Comparison of ENCODE assay signal across 13 cellular contexts in the genomic region with DNA sequence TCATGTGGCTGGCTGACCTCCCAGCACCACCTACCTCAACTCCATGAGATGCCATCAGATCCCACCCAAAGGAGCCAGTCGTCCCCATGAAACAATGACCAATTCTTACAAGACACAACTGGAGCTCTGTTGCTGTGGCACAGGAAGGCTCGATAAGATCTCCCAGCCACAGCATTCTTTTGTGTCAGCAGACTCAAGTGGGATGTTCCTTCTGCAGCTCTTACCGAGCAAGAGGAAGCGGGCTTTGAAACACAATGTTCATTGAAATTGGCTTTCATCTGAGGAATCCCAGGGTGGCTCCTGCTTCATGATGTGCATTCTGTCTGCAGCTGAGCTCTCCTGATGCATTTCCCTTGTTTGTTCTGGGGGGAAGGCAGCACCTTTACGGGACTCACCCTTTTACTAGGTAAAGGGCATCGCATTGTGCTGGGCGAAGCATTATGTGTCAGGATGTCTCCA.
DNase-seq lines count a peak whose midpoint lies in the region; ATAC-seq and TF ChIP-seq lines count a peak whose summit lies in the region.
"Had no signal": no experiment of that assay in that cellular context is flagged by ENCODE, and none has a peak within 500 bp of the region (broad histone marks: within the 10 kb centered on the region; RNA-seq: fewer than 3 reads in every experiment).

No MANE protein-coding gene starts in this region.

- H3K4me1 Mint-ChIP-seq in activated T-cell treated with anti-CD3 and anti-CD28 coated beads, Interleukin-2, amount 50 U/mL, for 72 hours (ENCODE audit: low read depth): peaks cover 44% of the 10 kb centered on the region

- H3K27me3 Mint-ChIP-seq in activated T-cell treated with anti-CD3 and anti-CD28 coated beads, Interleukin-2, amount 50 U/mL, for 72 hours (ENCODE audit: low read depth): no peaks in the 10 kb centered on the region
- H3K27me3 Mint-ChIP-seq: activated T-helper 17 cell treated with anti-CD3 and anti-CD28 coated beads, Interleukin-2, amount 50 U/mL, for 72 hours had no signal

- H3K4me3 Mint-ChIP-seq in activated T-cell treated with anti-CD3 and anti-CD28 coated beads, Interleukin-2, amount 50 U/mL, for 72 hours: peak overlapping the region; percentile 28 to 49
- H3K4me3 Mint-ChIP-seq: activated T-helper 17 cell treated with anti-CD3 and anti-CD28 coated beads, Interleukin-2, amount 50 U/mL, for 72 hours; effector memory CD8-positive, alpha-beta T cell had no signal

- TF ChIP-seq CTCF in tibial nerve (IDR thresholded peaks at IDR 0.05): no peak

- ATAC-seq in activated T-cell treated with anti-CD3 and anti-CD28 coated beads, Interleukin-2, amount 50 U/mL, for 72 hours (replicated peaks in 1 of 2): peak; percentile 44 to 48
- ATAC-seq in HG02970 (IDR thresholded peaks at IDR 0.05; ENCODE audit: low FRiP score, unreplicated experiment): no peak
- ATAC-seq: activated T-helper 17 cell treated with anti-CD3 and anti-CD28 coated beads, Interleukin-2, amount 50 U/mL, for 72 hours; effector memory CD8-positive, alpha-beta T cell had no signal

- no peaks in the 10 kb centered on the region for H3K9me3 ChIP-seq in tibial nerve

- no peaks in the 10 kb centered on the region for H3K27me3 ChIP-seq in tibial nerve

- H3K4me3 ChIP-seq in tibial nerve: no peak overlapping the region

- H3K9me3 Mint-ChIP-seq in activated T-cell treated with anti-CD3 and anti-CD28 coated beads, Interleukin-2, amount 50 U/mL, for 72 hours: no peaks in the 10 kb centered on the region
- H3K9me3 Mint-ChIP-seq: activated T-helper 17 cell treated with anti-CD3 and anti-CD28 coated beads, Interleukin-2, amount 50 U/mL, for 72 hours; effector memory CD8-positive, alpha-beta T cell had no signal

- 55 to 59% methylated on average over 6 to 7 of the region's 7 CpGs for WGBS in tibial nerve, 2 donors

- TF ChIP-seq EP300 in tibial nerve (IDR thresholded peaks at IDR 0.05): peak; percentile 62 to 85

- no peaks in the 10 kb centered on the region for H3K36me3 Mint-ChIP-seq in activated T-cell treated with anti-CD3 and anti-CD28 coated beads, Interleukin-2, amount 50 U/mL, for 72 hours (ENCODE audit: insufficient read depth in 2 of 2)

- no peak for DNase-seq in activated T-cell treated with anti-CD3 and anti-CD28 coated beads, Interleukin-2, amount 50 U/mL, for 72 hours
- DNase-seq in activated T-cell treated with anti-CD3 and anti-CD28 coated beads for 4 hours: no peak
- peak; percentile 37 for DNase-seq in iris pigment epithelial cell (ENCODE audit: low read depth)
- DNase-seq in tibial nerve (ENCODE audit: low spot score in 2 of 2): no peak
- no peak for DNase-seq in DMS 273 treated with DMSO at 0.1 percent for 48 hours (lab: John Stamatoyannopoulos, UW)
- DNase-seq in DMS79 treated with DMSO at 0.1 percent for 48 hours (lab: John Stamatoyannopoulos, UW): no peak
- DNase-seq: effector memory CD8-positive, alpha-beta T cell; kidney glomerular epithelial cell; NCI-H82 had no signal

- no peak for TF ChIP-seq POLR2A in tibial nerve (IDR thresholded peaks at IDR 0.05)

- no peaks in the 10 kb centered on the region for H3K36me3 ChIP-seq in tibial nerve

- no peaks in the 10 kb centered on the region for H3K4me1 ChIP-seq in tibial nerve

- peak overlapping the region; percentile 8 for H3K27ac Mint-ChIP-seq in activated T-cell treated with anti-CD3 and anti-CD28 coated beads, Interleukin-2, amount 50 U/mL, for 72 hours
- H3K27ac Mint-ChIP-seq: activated T-helper 17 cell treated with anti-CD3 and anti-CD28 coated beads, Interleukin-2, amount 50 U/mL, for 72 hours; effector memory CD8-positive, alpha-beta T cell had no signal

- H3K27ac ChIP-seq in angular gyrus (ENCODE audit: low read depth, low read length): peak overlapping the region; percentile 85
- peak overlapping the region in 2 of 4 donors; percentile 60 to 79 for H3K27ac ChIP-seq in tibial nerve
- H3K27ac ChIP-seq: KMS-11 had no signal
